In genomic region chr19:45380107-45380506, GRCh38 we compare ENCODE assay signal across 19 cellular contexts. TPM values are rescaled to one million over a fixed set of nuclear protein-coding genes. Genes with fewer than 3 reads are reported as not detected.
DNase-seq lines count a peak whose midpoint lies in the region; ATAC-seq and TF ChIP-seq lines count a peak whose summit lies in the region.
"Had no signal": no experiment of that assay in that cellular context is flagged by ENCODE, and none has a peak within 500 bp of the region (broad histone marks: within the 10 kb centered on the region; RNA-seq: fewer than 3 reads in every experiment).

No MANE protein-coding gene starts in this region.

- ATAC-seq in RWPE2 (ENCODE audit: low read depth) (peak; percentile 2; the same call in 1 of the 3 replicates), psoas muscle (no peak), HG03139 (IDR thresholded peaks at IDR 0.05; ENCODE audit: unreplicated experiment) (no peak)

- 100% methylated on average over 1 of the region's 1 CpG for WGBS in mammary epithelial cell (ENCODE audit: low coverage, missing lambda C conversion rate)
- 77 to 90% (median 86%) methylated on average over 1 of the region's 1 CpG for WGBS in psoas muscle, 3 donors

- H4K20me1 ChIP-seq in mammary epithelial cell (ENCODE audit: insufficient read depth, low read length), result no peaks in the 10 kb centered on the region
- H4K20me1 ChIP-seq: BLaER1 treated with 17β-estradiol and CSF1 and Interleukin-3, amounts not matched to agents 10 nM and 100 nM had no signal

- no peak overlapping the region for H3K4me2 ChIP-seq in mammary epithelial cell (ENCODE audit: insufficient read depth, low read depth, low read length)

- H3K27me3 Mint-ChIP-seq in MCF 10A (ENCODE audit: insufficient read depth, unreplicated experiment), result no peaks in the 10 kb centered on the region

- no peak overlapping the region for H2AFZ ChIP-seq in mammary epithelial cell (ENCODE audit: low read depth, low read length)

- H3K9me3 ChIP-seq in mammary epithelial cell (replicated peaks; ENCODE audit: insufficient read depth, low read length), result no peaks in the 10 kb centered on the region
- no peaks in the 10 kb centered on the region for H3K9me3 ChIP-seq in RWPE2 (ENCODE audit: severe bottlenecking)
- H3K9me3 ChIP-seq in psoas muscle, result no peaks in the 10 kb centered on the region
- H3K9me3 ChIP-seq: BLaER1 treated with 17β-estradiol and CSF1 and Interleukin-3, amounts not matched to agents 10 nM and 100 nM had no signal

- H3K27ac ChIP-seq in mammary epithelial cell (ENCODE audit: insufficient read depth, low read depth, low read length) (no peak overlapping the region), RWPE2 (ENCODE audit: poor library complexity, severe bottlenecking) (peak overlapping the region; percentile 99), psoas muscle (no peak overlapping the region)
- H3K27ac ChIP-seq: BLaER1 treated with 17β-estradiol and CSF1 and Interleukin-3, amounts not matched to agents 10 nM and 100 nM had no signal

- intact Hi-C loops in MCF 10A (cut with micrococcal nuclease), result no loop called here
- intact Hi-C loops in mammary epithelial cell (cut with micrococcal nuclease), result no loop called here
- intact Hi-C loops in head of caudate nucleus (cut with DNase I), result no loop called here
- intact Hi-C loops in psoas muscle (cut with DNase I), result no loop called here

- H3K36me3 ChIP-seq in mammary epithelial cell (ENCODE audit: insufficient read depth, low read length) (peaks cover 16% of the 10 kb centered on the region), RWPE2 (ENCODE audit: low read depth) (peaks cover 56% of the 10 kb centered on the region), psoas muscle (ENCODE audit: insufficient read depth in 1 of 2, low read depth in 1 of 2) (no peaks in the 10 kb centered on the region)
- H3K36me3 ChIP-seq: BLaER1 treated with 17β-estradiol and CSF1 and Interleukin-3, amounts not matched to agents 10 nM and 100 nM had no signal

- DNase-seq in MCF 10A (ENCODE audit: unreplicated experiment) (no peak), mammary epithelial cell (no peak), RWPE2 (ENCODE audit: low spot score) (no peak), head of caudate nucleus (peak in 26 of 42 donors; percentile 18 to 83 (median 43)), psoas muscle (no peak), anterior cingulate cortex (lab: John Stamatoyannopoulos, UW) (no peak)
- no peak for DNase-seq in activated CD4-positive, CD25-positive, alpha-beta regulatory T cell treated with anti-CD3 and anti-CD28 coated beads, Interleukin-2, amount 50 U/mL, for 72 hours
- DNase-seq: DND-41, GOT3, NCI-H1417 treated with DMSO at 0.1 percent for 48 hours, NCI-H2029, NCI-H2171, NCI-H446, NCI-H69, OCI-M1 had no signal

- H3K79me2 ChIP-seq in mammary epithelial cell (ENCODE audit: insufficient read depth, low read length), result peaks cover 5% of the 10 kb centered on the region

- BruUV-seq in MCF 10A (replicated peaks; lab: Mats Ljungman, UMichigan), result no TSS peak
- BruUV-seq in mammary epithelial cell (replicated peaks; lab: Mats Ljungman, UMichigan), result no TSS peak

- H3K4me3 ChIP-seq in mammary epithelial cell (replicated peaks in 1 of 3; ENCODE audit: insufficient read depth in 1 of 3, low read depth in 2 of 3, low read length in 3 of 3) (no peak overlapping the region), RWPE2 (ENCODE audit: severe bottlenecking) (no peak overlapping the region), psoas muscle (no peak overlapping the region)
- H3K4me3 ChIP-seq: BLaER1 treated with 17β-estradiol and CSF1 and Interleukin-3, amounts not matched to agents 10 nM and 100 nM; GM12878 had no signal

- POLR2A ChIA-PET in MCF 10A (lab: Yijun Ruan, JAX), result interaction anchor here (0.7 kb wide), 1 partner anchor 56 kb away, joined by 3 read pairs; no protein-coding TSS in a partner anchor

- peak overlapping the region; percentile 47 for H3K27ac Mint-ChIP-seq in MCF 10A (ENCODE audit: low read depth, unreplicated experiment)

- in situ Hi-C loops in mammary epithelial cell (cut with MboI; ENCODE audit: low sequenced_read_pairs in 2 of 2), result no loop called here

- dilution Hi-C loops in mammary epithelial cell (cut with HindIII; ENCODE audit: low sequenced_read_pairs), result loop anchor here (5.0 kb wide), 1 partner anchor 97 kb away; no protein-coding TSS in a partner anchor

- no peaks in the 10 kb centered on the region for H3K9me3 Mint-ChIP-seq in MCF 10A (ENCODE audit: unreplicated experiment)

- H3K4me1 Mint-ChIP-seq in MCF 10A (ENCODE audit: insufficient read depth, unreplicated experiment), result peaks cover 5% of the 10 kb centered on the region

- no peak for TF ChIP-seq CTCF in MCF 10A (IDR thresholded peaks at IDR 0.05; ENCODE audit: unreplicated experiment)
- no peak for TF ChIP-seq CTCF in mammary epithelial cell (conservative IDR thresholded peaks at IDR 0.05 in 1 of 2, IDR thresholded peaks at IDR 0.05 in 1 of 2; ENCODE audit: extremely low read depth in 1 of 2, insufficient read depth in 1 of 2, low read depth in 1 of 2, low read length in 2 of 2)
- TF ChIP-seq CTCF in RWPE2 (IDR thresholded peaks at IDR 0.05; ENCODE audit: poor library complexity, severe bottlenecking), result no peak
- no peak for TF ChIP-seq CTCF in psoas muscle (IDR thresholded peaks at IDR 0.05)

- peaks cover 33% of the 10 kb centered on the region for H3K36me3 Mint-ChIP-seq in MCF 10A (ENCODE audit: insufficient read depth, unreplicated experiment)

- no peak overlapping the region for H3K4me3 Mint-ChIP-seq in MCF 10A (ENCODE audit: unreplicated experiment)

- H3K4me1 ChIP-seq in mammary epithelial cell (ENCODE audit: insufficient read depth, low read length), result peaks cover 6% of the 10 kb centered on the region
- H3K4me1 ChIP-seq in RWPE2 (ENCODE audit: insufficient read depth, poor library complexity, severe bottlenecking), result peaks cover 20% of the 10 kb centered on the region
- no peaks in the 10 kb centered on the region for H3K4me1 ChIP-seq in psoas muscle

- H3K27me3 ChIP-seq in mammary epithelial cell (ENCODE audit: insufficient read depth, low read length) (no peaks in the 10 kb centered on the region), RWPE2 (ENCODE audit: insufficient read depth, poor library complexity, severe bottlenecking) (no peaks in the 10 kb centered on the region), psoas muscle (ENCODE audit: insufficient read depth in 3 of 3, low read length in 2 of 3) (peaks cover 0 to 14% (median 4%) of the 10 kb centered on the region in 3 donors)

- no peak overlapping the region for H3K9ac ChIP-seq in mammary epithelial cell (ENCODE audit: insufficient read depth, low read length)
- H3K9ac ChIP-seq: BLaER1 treated with 17β-estradiol and CSF1 and Interleukin-3, amounts not matched to agents 10 nM and 100 nM had no signal

- CTCF ChIA-PET in MCF 10A (lab: Yijun Ruan, JAX), result interaction anchor here (0.8 kb wide), 1 partner anchor 99 kb away, joined by 3 read pairs; no protein-coding TSS in a partner anchor
- CTCF ChIA-PET in mammary epithelial cell (lab: Charles Lee; ENCODE audit: low non-redundant PET), result no interaction called here

RNA-seq across cellular contexts. Expression of gene ERCC2, which starts 9.7 kb away (rescaled TPM):
- total RNA-seq in MCF 10A (2022) (19.2 and 27.8 TPM in 2 replicates), mammary epithelial cell (10 to 100 TPM; 17.7 to 26.3 TPM), psoas muscle (10 to 100 TPM in 3 of 4 donors, 1 to 10 TPM in 1; 9.3 to 16.4 (median 12.5) TPM)
- polyA plus RNA-seq in mammary epithelial cell (17.4 TPM), psoas muscle (1 to 10 TPM; 5.0 to 8.3 (median 5.3) TPM)
- polyA minus RNA-seq in mammary epithelial cell, result 31.9 TPM

RNA-seq across cellular contexts. Expression of gene PPP1R13L, which starts 24.8 kb away (rescaled TPM):
- total RNA-seq in MCF 10A (2022) (142 and 161 TPM in 2 replicates), mammary epithelial cell (100 to 1,000 TPM in 1 of 2 donors, 10 to 100 TPM in 1; 75.8 to 254 TPM), psoas muscle (1 to 10 TPM; 4.1 to 6.9 (median 5.8) TPM)
- polyA plus RNA-seq in mammary epithelial cell (77.1 TPM), psoas muscle (10 to 100 TPM in 1 of 3 donors, 1 to 10 TPM in 2; 1.8 to 21.4 (median 1.9) TPM)
- polyA minus RNA-seq in mammary epithelial cell, result 84.7 TPM

RNA-seq across cellular contexts. Expression of gene POLR1G, which starts 26.3 kb away (rescaled TPM):
- 9.6 and 17.6 TPM in 2 replicates for total RNA-seq in MCF 10A (2022)
- 10 to 100 TPM; 11.7 to 16.9 TPM for total RNA-seq in mammary epithelial cell
- 15.0 TPM for polyA plus RNA-seq in mammary epithelial cell
- 12.6 TPM for polyA minus RNA-seq in mammary epithelial cell
- total RNA-seq in psoas muscle, result 1 to 10 TPM; 6.0 to 9.6 (median 7.1) TPM
- polyA plus RNA-seq in psoas muscle, result 10 to 100 TPM in 2 of 3 donors, 1 to 10 TPM in 1; 8.8 to 12.5 (median 11.3) TPM

RNA-seq across cellular contexts. Expression of gene KLC3, which starts 39.6 kb away (rescaled TPM):
- total RNA-seq in MCF 10A (2022), result 3.9 TPM in 2 replicates
- 10 to 100 TPM; 39.3 to 56.5 TPM for total RNA-seq in mammary epithelial cell
- polyA plus RNA-seq in mammary epithelial cell, result 14.8 TPM
- 8.4 TPM for polyA minus RNA-seq in mammary epithelial cell
- total RNA-seq in psoas muscle, result under 1 TPM in 2 of 4 donors, not detected in 2; 0.11 to 0.27 TPM
- under 1 TPM in 2 of 3 donors, not detected in 1; 0.03 to 0.05 TPM for polyA plus RNA-seq in psoas muscle
- total RNA-seq: A172 had no signal

RNA-seq across cellular contexts. Expression of gene ERCC1, which starts 43.6 kb away (rescaled TPM):
- total RNA-seq in MCF 10A (2022) (186 and 227 TPM in 2 replicates), mammary epithelial cell (100 to 1,000 TPM in 1 of 2 donors, 10 to 100 TPM in 1; 81.9 to 316 TPM), psoas muscle (100 to 1,000 TPM in 1 of 4 donors, 10 to 100 TPM in 3; 59.5 to 145 (median 74.2) TPM)
- polyA plus RNA-seq in mammary epithelial cell (224 TPM), psoas muscle (1,000 to 10,000 TPM in 1 of 3 donors, 10 to 100 TPM in 2; 84.6 to 2,153 (median 96.4) TPM)
- 242 TPM for polyA minus RNA-seq in mammary epithelial cell

Comparison
In these comparisons a context has a peak if more than half of its experiments do, and no peak if none do; other contexts are left out.
1. DNase-seq: peak in head of caudate nucleus (26 of 42); none in MCF 10A (single experiment), mammary epithelial cell (single experiment), RWPE2 (single experiment), psoas muscle (0 of 2), anterior cingulate cortex (0 of 58) and activated CD4-positive, CD25-positive, alpha-beta regulatory T cell treated with anti-CD3 and anti-CD28 coated beads, Interleukin-2, amount 50 U/mL, for 72 hours (single experiment).
2. RNA of gene PPP1R13L, which starts 24.8 kb away (total RNA-seq): 75.8 to 254 TPM in mammary epithelial cell and 142 to 161 TPM in MCF 10A; 4.1 to 6.9 TPM in psoas muscle; every median in the first group is over 4 times any median in the second.